In genomic region chr3:94522488-94522887, GRCh38 we compare ENCODE assay signal across 19 cellular contexts.
DNase-seq lines count a peak whose midpoint lies in the region; ATAC-seq and TF ChIP-seq lines count a peak whose summit lies in the region.
"Had no signal": no experiment of that assay in that cellular context is flagged by ENCODE, and none has a peak within 500 bp of the region (broad histone marks: within the 10 kb centered on the region; RNA-seq: fewer than 3 reads in every experiment).

No MANE protein-coding gene starts in this region.

- ATAC-seq in HG03039 (IDR thresholded peaks at IDR 0.05; ENCODE audit: unreplicated experiment), result no peak
- ATAC-seq: heart right ventricle; left ventricle myocardium superior; naive thymus-derived CD4-positive, alpha-beta T cell; stimulated activated naive B cell treated with anti-CD40 and anti-IgM and Interleukin-4, amounts not matched to agents 10 μg/mL and 1 μg/mL and 100 μg/mL, for 72 hours; upper lobe of right lung had no signal

- H3K4me2 ChIP-seq in mammary epithelial cell (ENCODE audit: insufficient read depth, low read depth, low read length), result no peak overlapping the region
- H3K4me2 ChIP-seq: BLaER1 treated with 17β-estradiol and CSF1 and Interleukin-3, amounts not matched to agents 10 nM and 100 nM had no signal

- H3K4me3 ChIP-seq in BE2C (ENCODE audit: low read depth, low read length) (no peak overlapping the region), mammary epithelial cell (replicated peaks in 1 of 3; ENCODE audit: insufficient read depth in 1 of 3, low read depth in 2 of 3, low read length in 3 of 3) (no peak overlapping the region)
- H3K4me3 ChIP-seq: BLaER1 treated with 17β-estradiol and CSF1 and Interleukin-3, amounts not matched to agents 10 nM and 100 nM; heart right ventricle; sigmoid colon; upper lobe of right lung had no signal

- peak; percentile 31; the same call in 1 of the 2 replicates for TF ChIP-seq RAD21 in Ishikawa (IDR thresholded peaks at IDR 0.05; ENCODE audit: low read depth)

- DNase-seq in BE2C, result peak; percentile 8
- DNase-seq in mammary epithelial cell, result no peak
- peak; percentile 4 for DNase-seq in left kidney (ENCODE audit: low read depth, low spot score)
- no peak for DNase-seq in SIG-M5 treated with dmso at 0.1 percent for 504 hours (lab: John Stamatoyannopoulos, UW; ENCODE audit: unreplicated experiment)
- no peak for DNase-seq in caudate nucleus (lab: John Stamatoyannopoulos, UW)
- DNase-seq in RPMI8226, result no peak
- DNase-seq: activated naive CD4-positive, alpha-beta T cell treated with anti-CD3 and anti-CD28 coated beads, Interleukin-2, amount 10 ng/mL, durations not matched to agents 7 days and 5 days; heart right ventricle; left ventricle myocardium superior; naive thymus-derived CD4-positive, alpha-beta T cell; NCI-H1105; NCI-H510A; SIG-M5; sigmoid colon; stimulated activated naive B cell treated with anti-CD40 and anti-IgM and Interleukin-4, amounts not matched to agents 10 μg/mL and 1 μg/mL and 100 μg/mL, for 72 hours; upper lobe of right lung had no signal

- no peak overlapping the region for H3K27ac ChIP-seq in mammary epithelial cell (ENCODE audit: insufficient read depth, low read depth, low read length)
- H3K27ac ChIP-seq in caudate nucleus (ENCODE audit: low read depth, low read length), result no peak overlapping the region
- H3K27ac ChIP-seq: BLaER1 treated with 17β-estradiol and CSF1 and Interleukin-3, amounts not matched to agents 10 nM and 100 nM; heart right ventricle; sigmoid colon; upper lobe of right lung had no signal

- H3K9ac ChIP-seq in mammary epithelial cell (ENCODE audit: insufficient read depth, low read length), result no peak overlapping the region
- H3K9ac ChIP-seq: BLaER1 treated with 17β-estradiol and CSF1 and Interleukin-3, amounts not matched to agents 10 nM and 100 nM had no signal

- BruUV-seq in mammary epithelial cell (replicated peaks; lab: Mats Ljungman, UMichigan), result no TSS peak

- CTCF ChIA-PET in mammary epithelial cell (lab: Charles Lee; ENCODE audit: low non-redundant PET), result interaction anchor here (1.0 kb wide), 1 partner anchor 1704 kb away, joined by 3 read pairs; no protein-coding TSS in a partner anchor

- no peaks in the 10 kb centered on the region for H3K9me3 ChIP-seq in BE2C
- H3K9me3 ChIP-seq in mammary epithelial cell (replicated peaks; ENCODE audit: insufficient read depth, low read length), result no peaks in the 10 kb centered on the region
- H3K9me3 ChIP-seq: BLaER1 treated with 17β-estradiol and CSF1 and Interleukin-3, amounts not matched to agents 10 nM and 100 nM; heart right ventricle; sigmoid colon; upper lobe of right lung had no signal

- dilution Hi-C loops in mammary epithelial cell (cut with HindIII; ENCODE audit: low sequenced_read_pairs), result no loop called here

- no peaks in the 10 kb centered on the region; the same call in 1 of the 2 replicates for H3K4me1 ChIP-seq in BE2C
- no peaks in the 10 kb centered on the region for H3K4me1 ChIP-seq in mammary epithelial cell (ENCODE audit: insufficient read depth, low read length)
- H3K4me1 ChIP-seq: upper lobe of right lung had no signal

- H2AFZ ChIP-seq in mammary epithelial cell (ENCODE audit: low read depth, low read length), result no peak overlapping the region

- peak; percentile 61 for TF ChIP-seq CTCF in BE2C (IDR thresholded peaks at IDR 0.05; ENCODE audit: low read depth, low read length)
- TF ChIP-seq CTCF in mammary epithelial cell (conservative IDR thresholded peaks at IDR 0.05 in 1 of 2, IDR thresholded peaks at IDR 0.05 in 1 of 2; ENCODE audit: extremely low read depth in 1 of 2, insufficient read depth in 1 of 2, low read depth in 1 of 2, low read length in 2 of 2), result peak; percentile 23 to 25

- H3K27me3 ChIP-seq in BE2C (no peaks in the 10 kb centered on the region), mammary epithelial cell (ENCODE audit: insufficient read depth, low read length) (peaks cover 2% of the 10 kb centered on the region)
- H3K27me3 ChIP-seq: BLaER1 treated with 17β-estradiol and CSF1 and Interleukin-3, amounts not matched to agents 10 nM and 100 nM; heart right ventricle; sigmoid colon; upper lobe of right lung had no signal

- H4K20me1 ChIP-seq in mammary epithelial cell (ENCODE audit: insufficient read depth, low read length), result no peaks in the 10 kb centered on the region
- H4K20me1 ChIP-seq: BLaER1 treated with 17β-estradiol and CSF1 and Interleukin-3, amounts not matched to agents 10 nM and 100 nM had no signal

- H3K36me3 ChIP-seq in BE2C, result no peaks in the 10 kb centered on the region
- H3K36me3 ChIP-seq in mammary epithelial cell (ENCODE audit: insufficient read depth, low read length), result no peaks in the 10 kb centered on the region
- H3K36me3 ChIP-seq: BLaER1 treated with 17β-estradiol and CSF1 and Interleukin-3, amounts not matched to agents 10 nM and 100 nM; heart right ventricle; sigmoid colon; upper lobe of right lung had no signal

- TF ChIP-seq EP300 in Ishikawa (IDR thresholded peaks at IDR 0.05; ENCODE audit: borderline replicate concordance), result no peak

- no peaks in the 10 kb centered on the region for H3K79me2 ChIP-seq in mammary epithelial cell (ENCODE audit: insufficient read depth, low read length)

- intact Hi-C loops in mammary epithelial cell (cut with micrococcal nuclease), result no loop called here

- in situ Hi-C loops in mammary epithelial cell (cut with MboI; ENCODE audit: low sequenced_read_pairs in 2 of 2), result no loop called here

TF ChIP-seq in Ishikawa, 13 proteins besides CTCF, POLR2A, EP300 and RAD21:
- TF ChIP-seq NFIC (IDR thresholded peaks at IDR 0.05) (no peak), ZBTB7A (IDR thresholded peaks at IDR 0.05; ENCODE audit: low read depth) (no peak), TCF12 (IDR thresholded peaks at IDR 0.05; ENCODE audit: low read depth) (no peak), MAX (IDR thresholded peaks at IDR 0.05) (no peak), CEBPB (IDR thresholded peaks at IDR 0.05) (no peak), YY1 (IDR thresholded peaks at IDR 0.05; ENCODE audit: low read depth) (no peak), CREB1 (IDR thresholded peaks at IDR 0.05; ENCODE audit: low read depth) (no peak), TAF1 (IDR thresholded peaks at IDR 0.05; ENCODE audit: low read depth) (no peak), FOXM1 (IDR thresholded peaks at IDR 0.05; ENCODE audit: borderline replicate concordance, low read depth) (no peak), REST (IDR thresholded peaks at IDR 0.05; ENCODE audit: low read depth) (no peak), USF1 (IDR thresholded peaks at IDR 0.05) (no peak), EGR1 (IDR thresholded peaks at IDR 0.05) (no peak)
TF ChIP-seq in Ishikawa: peak in this region for 0.

Comparison
In these comparisons a context has a peak if more than half of its experiments do, and no peak if none do; other contexts are left out.
1. DNase-seq: peak in BE2C (single experiment) and left kidney (single experiment); none in mammary epithelial cell (single experiment), SIG-M5 treated with dmso at 0.1 percent for 504 hours (single experiment), caudate nucleus (0 of 61) and RPMI8226 (single experiment).